Comparison of ENCODE assay signal across 1 cellular context in the genomic region with DNA sequence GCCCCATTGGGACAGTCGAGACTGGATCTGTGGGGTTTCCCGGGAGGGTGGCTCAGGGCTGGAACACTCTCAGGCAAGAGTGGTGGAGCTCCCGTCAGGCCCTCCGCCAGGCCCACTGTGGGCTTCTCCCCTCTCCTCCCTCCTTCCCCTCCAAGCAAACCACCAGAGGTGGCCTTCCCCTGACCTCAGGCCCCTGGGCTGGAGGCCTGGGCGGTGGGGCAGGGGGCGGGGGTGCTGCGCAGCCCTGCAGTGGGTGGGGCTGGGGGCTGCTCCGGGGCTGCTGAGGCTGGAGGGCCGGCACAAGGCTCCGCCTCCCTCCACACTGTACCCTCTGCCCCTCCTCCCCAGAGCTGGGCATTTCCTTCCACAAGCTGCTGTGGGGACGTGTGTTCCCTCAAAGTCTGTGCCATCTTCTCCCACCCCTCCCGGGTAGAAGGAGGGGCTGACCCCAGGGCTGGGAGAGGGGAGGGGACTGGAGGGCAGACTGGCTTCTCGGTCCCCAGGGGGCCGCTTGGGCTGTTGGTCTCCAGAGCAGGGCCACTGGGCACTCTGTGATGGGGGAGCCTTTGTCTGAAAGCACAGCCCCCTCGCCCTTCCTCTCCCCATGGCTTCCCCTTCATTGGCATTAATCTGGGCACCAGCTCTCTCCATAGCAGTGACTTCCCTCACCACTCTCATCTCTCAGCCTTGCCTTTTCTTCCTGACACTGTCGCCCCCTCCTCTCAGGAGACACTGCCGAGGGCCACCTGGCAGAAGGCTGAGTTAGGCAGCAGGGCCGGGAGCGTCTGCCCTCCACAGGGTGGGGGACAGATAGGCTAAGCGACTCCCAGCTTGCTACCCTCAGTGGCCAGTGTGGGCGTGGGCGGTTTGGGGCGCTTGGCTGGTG.
TF ChIP-seq lines count a peak whose summit lies in the region.

No MANE protein-coding gene starts in this region.

TF ChIP-seq in GM12878, 131 proteins besides CTCF, POLR2A, EP300 and RAD21:
- TF ChIP-seq CHD4 (IDR thresholded peaks at IDR 0.05) (no peak), MEF2B (IDR thresholded peaks at IDR 0.05; ENCODE audit: partially characterized antibody, poor library complexity, severe bottlenecking) (no peak), ZNF274 (IDR thresholded peaks at IDR 0.05; ENCODE audit: insufficient read depth, insufficient read length) (no peak), IKZF2 (IDR thresholded peaks at IDR 0.05) (no peak), STAT3 (IDR thresholded peaks at IDR 0.05; ENCODE audit: low read depth, low read length) (no peak), SMARCA5 (IDR thresholded peaks at IDR 0.05) (no peak), TBL1XR1 (IDR thresholded peaks at IDR 0.05; ENCODE audit: low read depth, low read length) (no peak), CREM (IDR thresholded peaks at IDR 0.05; ENCODE audit: low read depth) (no peak), SREBF1 (IDR thresholded peaks at IDR 0.05; ENCODE audit: low read length) (no peak), STAT1 (conservative IDR thresholded peaks at IDR 0.05) (no peak), ETV6 (conservative IDR thresholded peaks at IDR 0.05 in 1 of 2, IDR thresholded peaks at IDR 0.05 in 1 of 2; ENCODE audit: borderline replicate concordance in 1 of 2, low read depth in 1 of 2) (no peak), ZNF24 (IDR thresholded peaks at IDR 0.05) (no peak)
- TF ChIP-seq, protein P1, sequence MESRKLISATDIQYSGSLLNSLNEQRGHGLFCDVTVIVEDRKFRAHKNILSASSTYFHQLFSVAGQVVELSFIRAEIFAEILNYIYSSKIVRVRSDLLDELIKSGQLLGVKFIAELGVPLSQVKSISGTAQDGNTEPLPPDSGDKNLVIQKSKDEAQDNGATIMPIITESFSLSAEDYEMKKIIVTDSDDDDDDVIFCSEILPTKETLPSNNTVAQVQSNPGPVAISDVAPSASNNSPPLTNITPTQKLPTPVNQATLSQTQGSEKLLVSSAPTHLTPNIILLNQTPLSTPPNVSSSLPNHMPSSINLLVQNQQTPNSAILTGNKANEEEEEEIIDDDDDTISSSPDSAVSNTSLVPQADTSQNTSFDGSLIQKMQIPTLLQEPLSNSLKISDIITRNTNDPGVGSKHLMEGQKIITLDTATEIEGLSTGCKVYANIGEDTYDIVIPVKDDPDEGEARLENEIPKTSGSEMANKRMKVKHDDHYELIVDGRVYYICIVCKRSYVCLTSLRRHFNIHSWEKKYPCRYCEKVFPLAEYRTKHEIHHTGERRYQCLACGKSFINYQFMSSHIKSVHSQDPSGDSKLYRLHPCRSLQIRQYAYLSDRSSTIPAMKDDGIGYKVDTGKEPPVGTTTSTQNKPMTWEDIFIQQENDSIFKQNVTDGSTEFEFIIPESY (IDR thresholded peaks at IDR 0.05), result no peak
- TF ChIP-seq, protein P2, sequence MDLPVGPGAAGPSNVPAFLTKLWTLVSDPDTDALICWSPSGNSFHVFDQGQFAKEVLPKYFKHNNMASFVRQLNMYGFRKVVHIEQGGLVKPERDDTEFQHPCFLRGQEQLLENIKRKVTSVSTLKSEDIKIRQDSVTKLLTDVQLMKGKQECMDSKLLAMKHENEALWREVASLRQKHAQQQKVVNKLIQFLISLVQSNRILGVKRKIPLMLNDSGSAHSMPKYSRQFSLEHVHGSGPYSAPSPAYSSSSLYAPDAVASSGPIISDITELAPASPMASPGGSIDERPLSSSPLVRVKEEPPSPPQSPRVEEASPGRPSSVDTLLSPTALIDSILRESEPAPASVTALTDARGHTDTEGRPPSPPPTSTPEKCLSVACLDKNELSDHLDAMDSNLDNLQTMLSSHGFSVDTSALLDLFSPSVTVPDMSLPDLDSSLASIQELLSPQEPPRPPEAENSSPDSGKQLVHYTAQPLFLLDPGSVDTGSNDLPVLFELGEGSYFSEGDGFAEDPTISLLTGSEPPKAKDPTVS (IDR thresholded peaks at IDR 0.05; ENCODE audit: low read depth, low read length), result no peak
- TF ChIP-seq, protein P3, sequence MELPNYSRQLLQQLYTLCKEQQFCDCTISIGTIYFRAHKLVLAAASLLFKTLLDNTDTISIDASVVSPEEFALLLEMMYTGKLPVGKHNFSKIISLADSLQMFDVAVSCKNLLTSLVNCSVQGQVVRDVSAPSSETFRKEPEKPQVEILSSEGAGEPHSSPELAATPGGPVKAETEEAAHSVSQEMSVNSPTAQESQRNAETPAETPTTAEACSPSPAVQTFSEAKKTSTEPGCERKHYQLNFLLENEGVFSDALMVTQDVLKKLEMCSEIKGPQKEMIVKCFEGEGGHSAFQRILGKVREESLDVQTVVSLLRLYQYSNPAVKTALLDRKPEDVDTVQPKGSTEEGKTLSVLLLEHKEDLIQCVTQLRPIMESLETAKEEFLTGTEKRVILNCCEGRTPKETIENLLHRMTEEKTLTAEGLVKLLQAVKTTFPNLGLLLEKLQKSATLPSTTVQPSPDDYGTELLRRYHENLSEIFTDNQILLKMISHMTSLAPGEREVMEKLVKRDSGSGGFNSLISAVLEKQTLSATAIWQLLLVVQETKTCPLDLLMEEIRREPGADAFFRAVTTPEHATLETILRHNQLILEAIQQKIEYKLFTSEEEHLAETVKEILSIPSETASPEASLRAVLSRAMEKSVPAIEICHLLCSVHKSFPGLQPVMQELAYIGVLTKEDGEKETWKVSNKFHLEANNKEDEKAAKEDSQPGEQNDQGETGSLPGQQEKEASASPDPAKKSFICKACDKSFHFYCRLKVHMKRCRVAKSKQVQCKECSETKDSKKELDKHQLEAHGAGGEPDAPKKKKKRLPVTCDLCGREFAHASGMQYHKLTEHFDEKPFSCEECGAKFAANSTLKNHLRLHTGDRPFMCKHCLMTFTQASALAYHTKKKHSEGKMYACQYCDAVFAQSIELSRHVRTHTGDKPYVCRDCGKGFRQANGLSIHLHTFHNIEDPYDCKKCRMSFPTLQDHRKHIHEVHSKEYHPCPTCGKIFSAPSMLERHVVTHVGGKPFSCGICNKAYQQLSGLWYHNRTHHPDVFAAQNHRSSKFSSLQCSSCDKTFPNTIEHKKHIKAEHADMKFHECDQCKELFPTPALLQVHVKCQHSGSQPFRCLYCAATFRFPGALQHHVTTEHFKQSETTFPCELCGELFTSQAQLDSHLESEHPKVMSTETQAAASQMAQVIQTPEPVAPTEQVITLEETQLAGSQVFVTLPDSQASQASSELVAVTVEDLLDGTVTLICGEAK (IDR thresholded peaks at IDR 0.05; ENCODE audit: borderline replicate concordance), result no peak
TF ChIP-seq in GM12878: peak in this region for 0.
